ENCODE assay signal across 24 cellular contexts in the genomic region with DNA sequence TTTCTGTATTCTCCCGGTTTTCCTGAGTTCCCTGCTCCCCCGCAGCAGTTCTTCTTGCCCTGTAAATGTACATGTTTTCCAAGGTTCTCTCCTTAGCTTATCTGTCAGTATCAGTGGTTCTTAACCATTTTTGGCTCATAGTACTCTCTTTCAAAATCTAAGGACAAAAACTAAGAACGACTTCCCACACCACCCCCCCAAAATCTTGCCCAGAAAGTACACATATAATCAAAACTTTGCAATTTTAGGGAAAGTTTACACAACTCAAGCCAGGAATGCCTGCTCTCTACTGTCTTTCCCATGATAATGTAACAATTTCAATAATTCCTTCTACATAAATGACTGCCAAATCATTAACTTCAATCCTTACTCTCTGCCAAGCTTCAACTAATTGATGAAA. TPM values are rescaled to one million over a fixed set of nuclear protein-coding genes. Genes with fewer than 3 reads are reported as not detected.
DNase-seq lines count a peak whose midpoint lies in the region; ATAC-seq and TF ChIP-seq lines count a peak whose summit lies in the region.
"Had no signal": no experiment of that assay in that cellular context is flagged by ENCODE, and none has a peak within 500 bp of the region (broad histone marks: within the 10 kb centered on the region; RNA-seq: fewer than 3 reads in every experiment).

No MANE protein-coding gene starts in this region.

- peaks cover 10% of the 10 kb centered on the region for H3K36me3 ChIP-seq in CD4-positive, alpha-beta memory T cell (ENCODE audit: insufficient read depth, low read length)
- peaks cover 0 to 6% of the 10 kb centered on the region in 2 donors for H3K36me3 ChIP-seq in body of pancreas (replicated peaks in 1 of 2; ENCODE audit: insufficient read depth in 1 of 2, low read depth in 2 of 2)

- 49 to 50% methylated on average over 3 of the region's 3 CpGs for WGBS in body of pancreas, 2 donors

- peak overlapping the region in 2 of 8 donors; percentile 31 to 48 for H3K4me3 Mint-ChIP-seq in CD4-positive, alpha-beta memory T cell
- peak overlapping the region; percentile 7 for H3K4me3 Mint-ChIP-seq in endothelial cell (ENCODE audit: unreplicated experiment)
- no peak overlapping the region for H3K4me3 Mint-ChIP-seq in immature natural killer cell
- H3K4me3 Mint-ChIP-seq: CD4-positive, alpha-beta T cell had no signal

- no peaks in the 10 kb centered on the region for H3K9me3 ChIP-seq in CD4-positive, alpha-beta memory T cell (ENCODE audit: control insufficient read depth in 1 of 2, low read length in 2 of 2)
- no peaks in the 10 kb centered on the region for H3K9me3 ChIP-seq in body of pancreas
- H3K9me3 ChIP-seq: A549, BE2C, HAP-1, Peyer's patch, SJSA1 had no signal

- no peak for TF ChIP-seq CTCF in AG09319 (IDR thresholded peaks at IDR 0.05; ENCODE audit: low read depth, low read length)
- no peak for TF ChIP-seq CTCF in endothelial cell (IDR thresholded peaks at IDR 0.05; ENCODE audit: unreplicated experiment)
- no peak for TF ChIP-seq CTCF in body of pancreas (IDR thresholded peaks at IDR 0.05)

- DNase-seq in AG09319 (ENCODE audit: extremely low read depth, low read depth) = peak; percentile 11
- no peak for DNase-seq in CD4-positive, alpha-beta memory T cell
- DNase-seq in endothelial cell (ENCODE audit: low spot score) = no peak
- DNase-seq in immature natural killer cell = no peak
- no peak for DNase-seq in body of pancreas
- no peak for DNase-seq in retina
- DNase-seq: BE2C; CD4-positive, alpha-beta T cell; DND-41; Karpas-422; NCI-H1694; NCI-H2081; NCI-H2171; NCI-H345; NCI-H524; NCI-H774; NK-92 treated with Interleukin-12 subunit alpha and Interleukin-12 subunit beta, amount 100 ng/mL, for 24 hours; Peyer's patch had no signal

- no peak overlapping the region for H3K27ac ChIP-seq in CD4-positive, alpha-beta memory T cell (ENCODE audit: low read depth, low read length)
- H3K27ac ChIP-seq in body of pancreas = no peak overlapping the region
- H3K27ac ChIP-seq: A549, Peyer's patch, SJSA1 had no signal

- H3K27ac Mint-ChIP-seq in CD4-positive, alpha-beta memory T cell = peak overlapping the region in 6 of 7 donors; percentile 2 to 72 (median 47)
- H3K27ac Mint-ChIP-seq in endothelial cell (ENCODE audit: unreplicated experiment) (peak overlapping the region; percentile 62), immature natural killer cell (peak overlapping the region in 4 of 6 donors; percentile 20 to 65 (median 22))

- POLR2A ChIA-PET in CD4-positive, alpha-beta memory T cell (lab: Charles Lee; ENCODE audit: partially characterized antibody) = no interaction called here

- no peaks in the 10 kb centered on the region for H3K27me3 ChIP-seq in CD4-positive, alpha-beta memory T cell (ENCODE audit: insufficient read depth, low read length)
- H3K27me3 ChIP-seq in body of pancreas = no peaks in the 10 kb centered on the region
- H3K27me3 ChIP-seq: BE2C, Peyer's patch, SJSA1 had no signal

- H3K4me1 ChIP-seq in CD4-positive, alpha-beta memory T cell (ENCODE audit: insufficient read depth, low read length) = peaks cover 41% of the 10 kb centered on the region
- peaks cover 38% of the 10 kb centered on the region for H3K4me1 ChIP-seq in body of pancreas

- TF ChIP-seq POLR2A in body of pancreas (IDR thresholded peaks at IDR 0.05) = no peak

- intact Hi-C loops in CD4-positive, alpha-beta memory T cell (cut with micrococcal nuclease) = no loop called here
- intact Hi-C loops in body of pancreas (cut with DNase I) = no loop called here

- no peak for ATAC-seq in HG03520 (IDR thresholded peaks at IDR 0.05; ENCODE audit: unreplicated experiment)
- ATAC-seq in HG03521 (IDR thresholded peaks at IDR 0.05; ENCODE audit: unreplicated experiment) = no peak
- ATAC-seq in body of pancreas = no peak
- ATAC-seq: A549, GM12878 had no signal

- peaks cover 43 to 61% (median 52%) of the 10 kb centered on the region in 4 donors for H3K4me1 Mint-ChIP-seq in CD4-positive, alpha-beta memory T cell
- H3K4me1 Mint-ChIP-seq in endothelial cell (ENCODE audit: unreplicated experiment) = peaks cover 40% of the 10 kb centered on the region
- peaks cover 52 to 70% of the 10 kb centered on the region in 2 donors for H3K4me1 Mint-ChIP-seq in immature natural killer cell

- CTCF ChIA-PET in CD4-positive, alpha-beta memory T cell (lab: Charles Lee; ENCODE audit: partially characterized antibody) = interaction anchor here (1.2 kb wide), 1 partner anchor 83 kb away, joined by 3 read pairs; no protein-coding TSS in a partner anchor

- no peaks in the 10 kb centered on the region for H3K9me3 Mint-ChIP-seq in CD4-positive, alpha-beta memory T cell
- no peaks in the 10 kb centered on the region for H3K9me3 Mint-ChIP-seq in endothelial cell (ENCODE audit: unreplicated experiment)
- H3K9me3 Mint-ChIP-seq in immature natural killer cell = no peaks in the 10 kb centered on the region
- H3K9me3 Mint-ChIP-seq: CD4-positive, alpha-beta T cell had no signal

- H3K36me3 Mint-ChIP-seq in CD4-positive, alpha-beta memory T cell = peaks cover 17 to 69% of the 10 kb centered on the region in 2 donors
- peaks cover 29% of the 10 kb centered on the region for H3K36me3 Mint-ChIP-seq in endothelial cell (ENCODE audit: low read depth, unreplicated experiment)
- peaks cover 0 to 16% (median 9%) of the 10 kb centered on the region in 3 donors for H3K36me3 Mint-ChIP-seq in immature natural killer cell

- no peak overlapping the region for H3K4me3 ChIP-seq in CD4-positive, alpha-beta memory T cell (ENCODE audit: low read length in 2 of 2)
- H3K4me3 ChIP-seq in body of pancreas = no peak overlapping the region
- H3K4me3 ChIP-seq: A549, GM12878, HAP-1, Peyer's patch, SJSA1 had no signal

- H3K27me3 Mint-ChIP-seq in CD4-positive, alpha-beta memory T cell = no peaks in the 10 kb centered on the region
- H3K27me3 Mint-ChIP-seq in endothelial cell (ENCODE audit: unreplicated experiment) = peaks cover 9% of the 10 kb centered on the region
- H3K27me3 Mint-ChIP-seq in immature natural killer cell (ENCODE audit: low read depth in 3 of 3) = peaks cover 3 to 15% (median 5%) of the 10 kb centered on the region in 3 donors
- H3K27me3 Mint-ChIP-seq: CD4-positive, alpha-beta T cell had no signal

RNA-seq across cellular contexts. Expression of a gene that starts 4.5 kb away (rescaled TPM):
- total RNA-seq in CD4-positive, alpha-beta memory T cell = 10 to 100 TPM; 29.7 to 31.0 TPM
- 10 to 100 TPM; 13.0 to 19.3 TPM for polyA plus RNA-seq in CD4-positive, alpha-beta memory T cell
- 47.3 TPM for total RNA-seq in endothelial cell (ENCODE audit: unreplicated experiment)
- polyA plus RNA-seq in immature natural killer cell = 10 to 100 TPM; 11.3 to 25.0 (median 21.9) TPM
- total RNA-seq in body of pancreas = 10 to 100 TPM; 14.3 to 19.1 TPM

RNA-seq across cellular contexts. Expression of a gene that starts 56.8 kb away (rescaled TPM):
- 10 to 100 TPM; 34.8 to 36.3 TPM for total RNA-seq in CD4-positive, alpha-beta memory T cell
- 10 to 100 TPM; 57.5 to 58.8 TPM for polyA plus RNA-seq in CD4-positive, alpha-beta memory T cell
- total RNA-seq in endothelial cell (ENCODE audit: unreplicated experiment) (32.5 TPM), body of pancreas (10 to 100 TPM; 18.9 to 19.1 TPM)
- polyA plus RNA-seq in immature natural killer cell = 10 to 100 TPM; 37.8 to 44.7 (median 43.5) TPM
